ENCODE assay signal across 8 cellular contexts in genomic region chr9:33165263-33166151, GRCh38. TPM values are rescaled to one million over a fixed set of nuclear protein-coding genes. Genes with fewer than 3 reads are reported as not detected.
DNase-seq lines count a peak whose midpoint lies in the region; ATAC-seq and TF ChIP-seq lines count a peak whose summit lies in the region.

No MANE protein-coding gene starts in this region.

- H2AFZ ChIP-seq in fibroblast of lung (ENCODE audit: low read length) = no peak overlapping the region

- H3K27ac Mint-ChIP-seq in CD14-positive monocyte (peak overlapping the region; percentile 93 to 100 (median 99)), WTC11 (no peak overlapping the region)

- H3K4me1 ChIP-seq in fibroblast of lung (ENCODE audit: control insufficient read depth, extremely low read depth, insufficient read depth, low read length) = peaks cover 29% of the 10 kb centered on the region

- ATAC-seq in GM18868 (IDR thresholded peaks at IDR 0.05; ENCODE audit: unreplicated experiment) (peak; percentile 16), WTC11 (no peak), omental fat pad (ENCODE audit: low FRiP score) (peak; percentile 13), HG03457 (IDR thresholded peaks at IDR 0.05; ENCODE audit: unreplicated experiment) (no peak), HG02588 (IDR thresholded peaks at IDR 0.05; ENCODE audit: unreplicated experiment) (no peak)

- no peaks in the 10 kb centered on the region for H3K9me3 ChIP-seq in fibroblast of lung (ENCODE audit: control insufficient read depth, insufficient read depth, low read depth, low read length)

- DNase-seq in CD14-positive monocyte (ENCODE audit: low spot score) = peak; percentile 76
- peak; percentile 79 for DNase-seq in HuH-7.5 (ENCODE audit: low spot score)
- DNase-seq in WTC11 (ENCODE audit: low spot score) = no peak
- peak; percentile 85 to 97 for DNase-seq in fibroblast of lung (ENCODE audit: low read depth in 2 of 2)
- no peak for DNase-seq in omental fat pad (ENCODE audit: low spot score)

- POLR2A ChIA-PET in WTC11 (lab: Charles Lee) = no interaction called here

- H3K27me3 Mint-ChIP-seq in CD14-positive monocyte (ENCODE audit: low read depth in 3 of 3) (peaks cover 0 to 2% (median 0%) of the 10 kb centered on the region in 3 donors), WTC11 (ENCODE audit: low read depth) (peaks cover 26% of the 10 kb centered on the region)

- CTCF ChIA-PET in WTC11 (lab: Charles Lee) = no interaction called here

- intact Hi-C loops in CD14-positive monocyte (cut with micrococcal nuclease) = loop anchor here (2.0 to 10.0 kb wide), 7 partner anchors 35 to 138 kb away; partner anchors contain the start of genes BAG1 (in 1 of the 2), CHMP5 (in 1 of the 2), DNAJA1 (in 1 of the 2) and SMU1 (in 1 of the 2)

- H3K36me3 ChIP-seq in fibroblast of lung (ENCODE audit: control insufficient read depth, insufficient read depth, low read length) = no peaks in the 10 kb centered on the region

- H3K36me3 Mint-ChIP-seq in CD14-positive monocyte (peaks cover 17 to 29% of the 10 kb centered on the region in 2 donors), WTC11 (no peaks in the 10 kb centered on the region)

- H3K9me3 Mint-ChIP-seq in CD14-positive monocyte (peaks cover 0 to 5% (median 0%) of the 10 kb centered on the region in 7 donors), WTC11 (no peaks in the 10 kb centered on the region)

- peaks cover 59% of the 10 kb centered on the region for H3K79me2 ChIP-seq in fibroblast of lung (ENCODE audit: control insufficient read depth, insufficient read depth, low read length)

- peak overlapping the region; percentile 91 for H3K27ac ChIP-seq in fibroblast of lung (ENCODE audit: insufficient read depth, low read length)

- peak overlapping the region; percentile 80 to 98 (median 86) for H3K4me3 ChIP-seq in fibroblast of lung (replicated peaks in 1 of 4; ENCODE audit: control extremely low read depth in 1 of 4, insufficient read depth in 1 of 4, low read depth in 3 of 4, low read length in 4 of 4)

- H3K4me2 ChIP-seq in fibroblast of lung (ENCODE audit: extremely low read depth, insufficient read depth, low read length) = peak overlapping the region; percentile 97

- TF ChIP-seq CTCF in CD14-positive monocyte (IDR thresholded peaks at IDR 0.05) (no peak), WTC11 (IDR thresholded peaks at IDR 0.05) (no peak), fibroblast of lung (conservative IDR thresholded peaks at IDR 0.05 in 1 of 2, IDR thresholded peaks at IDR 0.05 in 1 of 2; ENCODE audit: low read depth in 1 of 2, low read length in 2 of 2) (no peak), omental fat pad (IDR thresholded peaks at IDR 0.05) (no peak)

- H3K4me1 Mint-ChIP-seq in CD14-positive monocyte (peaks cover 70% of the 10 kb centered on the region), WTC11 (peaks cover 32% of the 10 kb centered on the region)

- H3K9ac ChIP-seq in fibroblast of lung (ENCODE audit: insufficient read depth, low read length) = peak overlapping the region; percentile 90

- H4K20me1 ChIP-seq in fibroblast of lung (ENCODE audit: control insufficient read depth, extremely low read depth, insufficient read depth, low read length) = no peaks in the 10 kb centered on the region

- no peaks in the 10 kb centered on the region for H3K27me3 ChIP-seq in fibroblast of lung (ENCODE audit: control insufficient read depth, insufficient read depth, low read length)

- peak overlapping the region; percentile 97 to 99 for H3K4me3 Mint-ChIP-seq in CD14-positive monocyte
- H3K4me3 Mint-ChIP-seq in WTC11 = peak overlapping the region; percentile 78

TF ChIP-seq in WTC11, 78 proteins besides CTCF, POLR2A, EP300 and RAD21:
- peak; percentile 98 for TF ChIP-seq GABPB1 (CRISPR knock-in tag; IDR thresholded peaks at IDR 0.05)
- TF ChIP-seq, protein P1, sequence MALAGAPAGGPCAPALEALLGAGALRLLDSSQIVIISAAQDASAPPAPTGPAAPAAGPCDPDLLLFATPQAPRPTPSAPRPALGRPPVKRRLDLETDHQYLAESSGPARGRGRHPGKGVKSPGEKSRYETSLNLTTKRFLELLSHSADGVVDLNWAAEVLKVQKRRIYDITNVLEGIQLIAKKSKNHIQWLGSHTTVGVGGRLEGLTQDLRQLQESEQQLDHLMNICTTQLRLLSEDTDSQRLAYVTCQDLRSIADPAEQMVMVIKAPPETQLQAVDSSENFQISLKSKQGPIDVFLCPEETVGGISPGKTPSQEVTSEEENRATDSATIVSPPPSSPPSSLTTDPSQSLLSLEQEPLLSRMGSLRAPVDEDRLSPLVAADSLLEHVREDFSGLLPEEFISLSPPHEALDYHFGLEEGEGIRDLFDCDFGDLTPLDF (CRISPR knock-in tag; IDR thresholded peaks at IDR 0.05) = no peak

RNA-seq across cellular contexts. Expression of gene B4GALT1, which starts 1.6 kb away (rescaled TPM):
- polyA plus RNA-seq in CD14-positive monocyte (10 to 100 TPM; 27.6 to 38.6 TPM), fibroblast of lung (51.9 and 64.8 TPM in 2 replicates)
- total RNA-seq in WTC11 (2021) (19.1 to 20.2 TPM (median 19.8 TPM) in 3 replicates), fibroblast of lung (18.2 and 24.1 TPM in 2 replicates), omental fat pad (100 to 1,000 TPM in 1 of 4 donors, 10 to 100 TPM in 3; 52.5 to 113 (median 72.1) TPM)
- 51.1 and 64.0 TPM in 2 replicates for polyA plus RNA-seq in fibroblast of lung (2012)
- polyA minus RNA-seq in fibroblast of lung (ENCODE audit: low replicate concordance) = 125 and 129 TPM in 2 replicates

Comparison
In these comparisons a context has a peak if more than half of its experiments do, and no peak if none do; other contexts are left out.
1. DNase-seq: peak in CD14-positive monocyte (single experiment), HuH-7.5 (single experiment) and fibroblast of lung (2 of 2); none in WTC11 (single experiment) and omental fat pad (single experiment).
2. ATAC-seq: peak in GM18868 (single experiment) and omental fat pad (single experiment); none in WTC11 (single experiment), HG03457 (single experiment) and HG02588 (single experiment).